In the genomic region with DNA sequence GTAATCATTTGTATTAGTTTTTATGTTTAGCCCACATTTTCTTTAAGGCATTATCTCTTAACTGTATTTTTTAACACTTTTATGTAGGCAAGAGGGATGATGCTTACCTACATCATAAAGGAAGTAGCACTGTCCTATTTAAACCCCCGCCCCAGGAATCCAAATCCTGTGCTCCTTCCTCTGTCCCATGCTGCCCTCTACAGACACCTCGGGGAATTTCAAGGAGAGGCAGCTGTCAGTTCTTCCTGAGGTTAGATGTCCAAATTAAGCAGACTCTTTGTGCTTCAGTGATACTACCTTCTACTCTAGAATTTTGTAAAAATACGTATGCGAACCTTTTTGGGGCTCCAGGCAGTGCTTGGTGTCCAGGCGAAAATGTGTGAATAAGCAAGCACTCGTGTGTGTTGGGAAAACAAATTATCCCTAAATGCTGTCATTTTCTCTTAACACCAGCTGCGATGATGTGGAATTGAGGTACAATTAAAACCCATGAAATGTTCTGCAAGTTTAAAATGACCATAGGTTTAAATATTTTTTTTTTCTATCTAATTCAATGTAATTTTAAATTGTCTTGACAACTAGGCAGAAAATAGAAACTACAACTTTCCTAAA, we compare ENCODE assay signal across 9 cellular contexts. TPM values are rescaled to one million over a fixed set of nuclear protein-coding genes. Genes with fewer than 3 reads are reported as not detected.
A peak's percentile ranks its signal among the peaks of the same experiment; 100 is the strongest.
DNase-seq lines count a peak whose midpoint lies in the region; ATAC-seq and TF ChIP-seq lines count a peak whose summit lies in the region.
"Had no signal": no experiment of that assay in that cellular context is flagged by ENCODE, and none has a peak within 500 bp of the region (broad histone marks: within the 10 kb centered on the region; RNA-seq: fewer than 3 reads in every experiment).

No MANE protein-coding gene starts in this region.

- no peak overlapping the region for H3K4me3 ChIP-seq in fibroblast of mammary gland (ENCODE audit: control insufficient read depth, low read depth, low read length)

- peak; percentile 71 for TF ChIP-seq CTCF in fibroblast of mammary gland (conservative IDR thresholded peaks at IDR 0.05; ENCODE audit: control insufficient read depth, insufficient read depth, low read depth, low read length)

- DNase-seq in NCI-H2029 treated with DMSO at 0.1 percent for 48 hours (lab: John Stamatoyannopoulos, UW) (peak; percentile 10), NCI-H2029 (lab: John Stamatoyannopoulos, UW) (no peak), H4 (ENCODE audit: low spot score) (peak; percentile 33), SHP77 (lab: John Stamatoyannopoulos, UW) (peak; percentile 73 to 78), fibroblast of mammary gland (ENCODE audit: low read depth) (peak; percentile 42), stromal cell of bone marrow (ENCODE audit: low read depth) (peak; percentile 17)

- ATAC-seq in GM21360 (IDR thresholded peaks at IDR 0.05; ENCODE audit: unreplicated experiment) (no peak), HG03097 (IDR thresholded peaks at IDR 0.05; ENCODE audit: low FRiP score, unreplicated experiment) (no peak)

RNA-seq across cellular contexts. Expression of a gene that starts 19.2 kb away (rescaled TPM):
- not detected in 2 replicates for total RNA-seq in H4 (2014; rRNA removed; shearing (Covaris generic))
- total RNA-seq: CD4-positive, alpha-beta memory T cell had no signal

RNA-seq across cellular contexts. Expression of a gene that starts 22.8 kb away (rescaled TPM):
- not detected in 2 replicates for total RNA-seq in H4 (2014; rRNA removed; shearing (Covaris generic))
- total RNA-seq: CD4-positive, alpha-beta memory T cell had no signal

RNA-seq across cellular contexts. Expression of a gene that starts 33.1 kb away (rescaled TPM):
- total RNA-seq in H4 (2014; rRNA removed; shearing (Covaris generic)): not detected in 2 replicates
- total RNA-seq: CD4-positive, alpha-beta memory T cell had no signal

RNA-seq across cellular contexts. Expression of a gene that starts 46.9 kb away (rescaled TPM):
- total RNA-seq in H4 (2014; rRNA removed; shearing (Covaris generic)): not detected in 2 replicates
- total RNA-seq: CD4-positive, alpha-beta memory T cell had no signal
